12 cellular contexts compared by ENCODE assay signal in the genomic region with DNA sequence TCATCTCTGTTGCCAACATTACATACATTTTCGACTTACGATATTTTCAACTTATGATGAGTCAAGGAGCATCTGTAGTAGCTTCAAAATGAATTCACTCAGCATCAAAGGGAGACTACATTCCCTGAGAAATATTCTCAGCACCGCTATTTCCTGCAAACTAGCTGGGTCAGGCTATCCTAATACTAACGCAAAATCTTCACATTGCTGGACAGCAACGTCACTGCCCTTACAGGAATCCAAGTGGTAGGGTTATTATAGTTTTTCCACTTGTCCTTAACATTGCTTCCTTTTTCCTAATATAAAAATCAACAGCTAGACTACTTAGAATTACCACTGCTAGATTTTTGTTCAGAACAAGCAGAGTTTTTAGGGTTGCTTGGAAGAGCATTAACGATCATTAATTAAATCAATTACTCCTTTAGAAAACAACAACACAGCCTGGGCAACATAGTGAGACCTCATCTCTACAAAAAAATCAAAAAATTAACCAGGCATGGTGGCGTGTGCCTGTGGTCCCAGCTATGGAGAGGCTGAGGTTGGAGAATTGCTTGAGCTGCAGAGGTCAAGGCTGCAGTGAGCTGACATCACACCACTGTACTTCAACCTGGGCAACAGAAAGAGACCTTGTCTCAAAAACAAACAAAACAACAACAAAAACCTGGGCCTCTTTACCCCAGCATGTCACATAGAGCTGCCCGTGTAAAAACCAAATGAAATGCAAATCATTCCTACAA. TPM values are rescaled to one million over a fixed set of nuclear protein-coding genes. Genes with fewer than 3 reads are reported as not detected.
DNase-seq lines count a peak whose midpoint lies in the region; ATAC-seq and TF ChIP-seq lines count a peak whose summit lies in the region.
"Had no signal": no experiment of that assay in that cellular context is flagged by ENCODE, and none has a peak within 500 bp of the region (broad histone marks: within the 10 kb centered on the region; RNA-seq: fewer than 3 reads in every experiment).

No MANE protein-coding gene starts in this region.

- POLR2A ChIA-PET in HEK293 (lab: Yijun Ruan, JAX), result interaction anchor here (0.6 kb wide), 1 partner anchor 28 kb away, joined by 3 read pairs; a partner anchor contains a TSS

- no peaks in the 10 kb centered on the region for H3K36me3 ChIP-seq in HEK293 (ENCODE audit: control insufficient read depth in 2 of 2, insufficient read depth in 1 of 2, low read length in 2 of 2)

- no peak overlapping the region for H3K27ac ChIP-seq in HEK293 (ENCODE audit: extremely low read depth, low read depth, low read length)
- peak overlapping the region in 1 of 2 donors; percentile 52 for H3K27ac ChIP-seq in coronary artery

- no peaks in the 10 kb centered on the region for H3K27me3 Mint-ChIP-seq in stimulated activated naive B cell treated with anti-CD40 and anti-IgM and Interleukin-4, amounts not matched to agents 10 μg/mL and 1 μg/mL and 100 μg/mL, for 72 hours
- H3K27me3 Mint-ChIP-seq in activated T-cell treated with anti-CD3 and anti-CD28 coated beads, Interleukin-2, amount 50 U/mL, for 4 hours (ENCODE audit: low read depth), result no peaks in the 10 kb centered on the region
- H3K27me3 Mint-ChIP-seq: activated B cell treated with CpG ODN at 0.5 μM for 24 hours, IgD-negative memory B cell had no signal

- TF ChIP-seq CTCF in HEK293 (tag by site-specific recombination; IDR thresholded peaks at IDR 0.05) (no peak), coronary artery (IDR thresholded peaks at IDR 0.05) (no peak)

- peaks cover 36 to 75% of the 10 kb centered on the region in 2 donors for H3K4me1 Mint-ChIP-seq in stimulated activated naive B cell treated with anti-CD40 and anti-IgM and Interleukin-4, amounts not matched to agents 10 μg/mL and 1 μg/mL and 100 μg/mL, for 72 hours
- H3K4me1 Mint-ChIP-seq in activated T-cell treated with anti-CD3 and anti-CD28 coated beads, Interleukin-2, amount 50 U/mL, for 4 hours (ENCODE audit: low read depth), result peaks cover 77% of the 10 kb centered on the region

- H3K4me3 ChIP-seq in HEK293 (ENCODE audit: low read depth, low read length) (no peak overlapping the region), coronary artery (peak overlapping the region; percentile 26)

- peaks cover 12% of the 10 kb centered on the region for H3K4me1 ChIP-seq in HEK293 (ENCODE audit: control insufficient read depth, insufficient read depth, low read length)

- H3K9me3 ChIP-seq in HEK293 (ENCODE audit: control insufficient read depth, insufficient read depth, low read depth, low read length), result no peaks in the 10 kb centered on the region

- no peak for DNase-seq in coronary artery (ENCODE audit: low spot score)
- peak; percentile 97 for DNase-seq in iris pigment epithelial cell (ENCODE audit: low read depth)
- no peak for DNase-seq in stimulated activated naive B cell treated with anti-CD40 and anti-IgM and Interleukin-4, amounts not matched to agents 10 μg/mL and 1 μg/mL and 100 μg/mL, for 72 hours
- no peak for DNase-seq in activated T-cell treated with anti-CD3 and anti-CD28 coated beads, Interleukin-2, amount 50 U/mL, for 4 hours
- DNase-seq in NK-92 treated with Interleukin-12 subunit alpha and Interleukin-12 subunit beta, amount 100 ng/mL, for 24 hours (lab: John Stamatoyannopoulos, UW), result no peak
- DNase-seq: activated B cell treated with CpG ODN at 0.5 μM for 24 hours; activated effector memory CD4-positive, alpha-beta T cell treated with Interleukin-2 at 50 U/mL for 16 hours; NCI-H2107; RPMI8226 had no signal

- no peak for ATAC-seq in stimulated activated naive B cell treated with anti-CD40 and anti-IgM and Interleukin-4, amounts not matched to agents 10 μg/mL and 1 μg/mL and 100 μg/mL, for 72 hours (replicated peaks)
- ATAC-seq in activated T-cell treated with anti-CD3 and anti-CD28 coated beads, Interleukin-2, amount 50 U/mL, for 4 hours, result no peak
- no peak for ATAC-seq in HG02759 (IDR thresholded peaks at IDR 0.05; ENCODE audit: unreplicated experiment)

- H3K27ac Mint-ChIP-seq in stimulated activated naive B cell treated with anti-CD40 and anti-IgM and Interleukin-4, amounts not matched to agents 10 μg/mL and 1 μg/mL and 100 μg/mL, for 72 hours, result peak overlapping the region; percentile 31
- H3K27ac Mint-ChIP-seq: IgD-negative memory B cell had no signal

- H3K9me3 Mint-ChIP-seq in stimulated activated naive B cell treated with anti-CD40 and anti-IgM and Interleukin-4, amounts not matched to agents 10 μg/mL and 1 μg/mL and 100 μg/mL, for 72 hours, result no peaks in the 10 kb centered on the region
- H3K9me3 Mint-ChIP-seq in activated T-cell treated with anti-CD3 and anti-CD28 coated beads, Interleukin-2, amount 50 U/mL, for 4 hours, result no peaks in the 10 kb centered on the region
- H3K9me3 Mint-ChIP-seq: activated B cell treated with CpG ODN at 0.5 μM for 24 hours, IgD-negative memory B cell had no signal

- CTCF ChIA-PET in HEK293 (lab: Yijun Ruan, JAX), result interaction anchor here (0.6 kb wide), 3 partner anchors 34 to 773 kb away, joined by 3 to 4 read pairs (median 4); no protein-coding TSS in a partner anchor

- H3K36me3 Mint-ChIP-seq in stimulated activated naive B cell treated with anti-CD40 and anti-IgM and Interleukin-4, amounts not matched to agents 10 μg/mL and 1 μg/mL and 100 μg/mL, for 72 hours, result no peaks in the 10 kb centered on the region
- peaks cover 2% of the 10 kb centered on the region for H3K36me3 Mint-ChIP-seq in activated T-cell treated with anti-CD3 and anti-CD28 coated beads, Interleukin-2, amount 50 U/mL, for 4 hours (ENCODE audit: insufficient read depth)

- no peak overlapping the region for H3K4me3 Mint-ChIP-seq in stimulated activated naive B cell treated with anti-CD40 and anti-IgM and Interleukin-4, amounts not matched to agents 10 μg/mL and 1 μg/mL and 100 μg/mL, for 72 hours
- H3K4me3 Mint-ChIP-seq in activated T-cell treated with anti-CD3 and anti-CD28 coated beads, Interleukin-2, amount 50 U/mL, for 4 hours, result no peak overlapping the region
- H3K4me3 Mint-ChIP-seq: activated B cell treated with CpG ODN at 0.5 μM for 24 hours had no signal

TF ChIP-seq in HEK293, 187 proteins besides CTCF, POLR2A, EP300 and RAD21:
- no peak for TF ChIP-seq ZNF707 (tag by site-specific recombination; IDR thresholded peaks at IDR 0.05)
- TF ChIP-seq, protein P1, sequence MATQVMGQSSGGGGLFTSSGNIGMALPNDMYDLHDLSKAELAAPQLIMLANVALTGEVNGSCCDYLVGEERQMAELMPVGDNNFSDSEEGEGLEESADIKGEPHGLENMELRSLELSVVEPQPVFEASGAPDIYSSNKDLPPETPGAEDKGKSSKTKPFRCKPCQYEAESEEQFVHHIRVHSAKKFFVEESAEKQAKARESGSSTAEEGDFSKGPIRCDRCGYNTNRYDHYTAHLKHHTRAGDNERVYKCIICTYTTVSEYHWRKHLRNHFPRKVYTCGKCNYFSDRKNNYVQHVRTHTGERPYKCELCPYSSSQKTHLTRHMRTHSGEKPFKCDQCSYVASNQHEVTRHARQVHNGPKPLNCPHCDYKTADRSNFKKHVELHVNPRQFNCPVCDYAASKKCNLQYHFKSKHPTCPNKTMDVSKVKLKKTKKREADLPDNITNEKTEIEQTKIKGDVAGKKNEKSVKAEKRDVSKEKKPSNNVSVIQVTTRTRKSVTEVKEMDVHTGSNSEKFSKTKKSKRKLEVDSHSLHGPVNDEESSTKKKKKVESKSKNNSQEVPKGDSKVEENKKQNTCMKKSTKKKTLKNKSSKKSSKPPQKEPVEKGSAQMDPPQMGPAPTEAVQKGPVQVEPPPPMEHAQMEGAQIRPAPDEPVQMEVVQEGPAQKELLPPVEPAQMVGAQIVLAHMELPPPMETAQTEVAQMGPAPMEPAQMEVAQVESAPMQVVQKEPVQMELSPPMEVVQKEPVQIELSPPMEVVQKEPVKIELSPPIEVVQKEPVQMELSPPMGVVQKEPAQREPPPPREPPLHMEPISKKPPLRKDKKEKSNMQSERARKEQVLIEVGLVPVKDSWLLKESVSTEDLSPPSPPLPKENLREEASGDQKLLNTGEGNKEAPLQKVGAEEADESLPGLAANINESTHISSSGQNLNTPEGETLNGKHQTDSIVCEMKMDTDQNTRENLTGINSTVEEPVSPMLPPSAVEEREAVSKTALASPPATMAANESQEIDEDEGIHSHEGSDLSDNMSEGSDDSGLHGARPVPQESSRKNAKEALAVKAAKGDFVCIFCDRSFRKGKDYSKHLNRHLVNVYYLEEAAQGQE (tag by site-specific recombination; IDR thresholded peaks at IDR 0.05), result peak; percentile 65

RNA-seq across cellular contexts. Expression of a gene that starts 6.9 kb away (rescaled TPM):
- total RNA-seq in activated T-cell treated with anti-CD3 and anti-CD28 coated beads, Interleukin-2, amount 50 U/mL, for 4 hours, result 10 to 100 TPM; 57.0 to 60.2 (median 57.5) TPM

RNA-seq across cellular contexts. Expression of a gene that starts 28.5 kb away (rescaled TPM):
- 1 to 10 TPM; 4.1 to 8.4 (median 5.9) TPM for total RNA-seq in activated T-cell treated with anti-CD3 and anti-CD28 coated beads, Interleukin-2, amount 50 U/mL, for 4 hours
